In genomic region chr10:107085661-107086525, GRCh38 we compare ENCODE assay signal across 15 cellular contexts.
DNase-seq lines count a peak whose midpoint lies in the region; ATAC-seq and TF ChIP-seq lines count a peak whose summit lies in the region.
"Had no signal": no experiment of that assay in that cellular context is flagged by ENCODE, and none has a peak within 500 bp of the region (broad histone marks: within the 10 kb centered on the region; RNA-seq: fewer than 3 reads in every experiment).

No MANE protein-coding gene starts in this region.

- H3K4me1 Mint-ChIP-seq in endodermal cell = peaks cover 11% of the 10 kb centered on the region
- H3K4me1 Mint-ChIP-seq: B cell; CD8-positive, alpha-beta memory T cell; GM23338 had no signal

- H3K4me2 ChIP-seq in smooth muscle cell = no peak overlapping the region
- H3K4me2 ChIP-seq: BLaER1 treated with 17β-estradiol and CSF1 and Interleukin-3, amounts not matched to agents 10 nM and 100 nM; GM23338 had no signal

- H3K4me3 ChIP-seq in endodermal cell (ENCODE audit: low read length) = no peak overlapping the region
- no peak overlapping the region for H3K4me3 ChIP-seq in smooth muscle cell
- H3K4me3 ChIP-seq: BLaER1 treated with 17β-estradiol and CSF1 and Interleukin-3, amounts not matched to agents 10 nM and 100 nM; GM23338 had no signal

- H3K4me3 Mint-ChIP-seq in endodermal cell = no peak overlapping the region
- H3K4me3 Mint-ChIP-seq: B cell; CD8-positive, alpha-beta memory T cell; GM23338 had no signal

- H3K27ac Mint-ChIP-seq in endodermal cell = no peak overlapping the region
- H3K27ac Mint-ChIP-seq: B cell, GM23338 had no signal

- no peaks in the 10 kb centered on the region for H3K9me3 Mint-ChIP-seq in endodermal cell
- H3K9me3 Mint-ChIP-seq: GM23338 had no signal

- H3F3A ChIP-seq in smooth muscle cell (ENCODE audit: low read depth) = no peaks in the 10 kb centered on the region

- H3K79me2 ChIP-seq in smooth muscle cell (ENCODE audit: low read depth) = no peaks in the 10 kb centered on the region

- no peaks in the 10 kb centered on the region for H3K4me1 ChIP-seq in endodermal cell (ENCODE audit: control insufficient read depth, insufficient read depth, low read length)
- peaks cover 14% of the 10 kb centered on the region for H3K4me1 ChIP-seq in smooth muscle cell (ENCODE audit: low read depth)

- TF ChIP-seq CTCF in endodermal cell (conservative IDR thresholded peaks at IDR 0.05) = no peak
- no peak for TF ChIP-seq CTCF in smooth muscle cell (IDR thresholded peaks at IDR 0.05; ENCODE audit: borderline replicate concordance, insufficient read depth, poor library complexity, severe bottlenecking)

- WGBS in endodermal cell (ENCODE audit: insufficient coverage in 1 of 2, insufficient read length in 1 of 2), 2 experiments = 90 to 96% methylated on average over 2 to 5 of the region's 6 CpGs
- 90% methylated on average over 6 of the region's 6 CpGs for WGBS in smooth muscle cell (ENCODE audit: low lambda C conversion rate)

- H3K36me3 ChIP-seq in endodermal cell (ENCODE audit: control insufficient read depth, insufficient read depth, low read length) (peaks cover 6% of the 10 kb centered on the region), smooth muscle cell (ENCODE audit: low read depth) (no peaks in the 10 kb centered on the region)
- H3K36me3 ChIP-seq: BLaER1 treated with 17β-estradiol and CSF1 and Interleukin-3, amounts not matched to agents 10 nM and 100 nM had no signal

- H4K20me1 ChIP-seq in smooth muscle cell (ENCODE audit: low read depth) = no peaks in the 10 kb centered on the region
- H4K20me1 ChIP-seq: BLaER1 treated with 17β-estradiol and CSF1 and Interleukin-3, amounts not matched to agents 10 nM and 100 nM had no signal

- H3K27me3 Mint-ChIP-seq in endodermal cell (ENCODE audit: insufficient read depth) = no peaks in the 10 kb centered on the region
- H3K27me3 Mint-ChIP-seq: B cell; CD8-positive, alpha-beta memory T cell had no signal

- H2AFZ ChIP-seq in smooth muscle cell (ENCODE audit: low read depth) = no peak overlapping the region
- H2AFZ ChIP-seq: GM23338 had no signal

- ATAC-seq in HG03521 (IDR thresholded peaks at IDR 0.05; ENCODE audit: unreplicated experiment) = no peak
- ATAC-seq: GM23338 had no signal

- H3K36me3 Mint-ChIP-seq in endodermal cell (ENCODE audit: low read depth) = peaks cover 6% of the 10 kb centered on the region
- H3K36me3 Mint-ChIP-seq: CD8-positive, alpha-beta memory T cell had no signal

- H3K27ac ChIP-seq in endodermal cell (ENCODE audit: low read depth, low read length) (peak overlapping the region; percentile 7), smooth muscle cell (ENCODE audit: low read depth) (no peak overlapping the region)
- H3K27ac ChIP-seq: BLaER1 treated with 17β-estradiol and CSF1 and Interleukin-3, amounts not matched to agents 10 nM and 100 nM; HL-60 had no signal

- H3K9me3 ChIP-seq in endodermal cell (ENCODE audit: control insufficient read depth, low read length) (no peaks in the 10 kb centered on the region), smooth muscle cell (replicated peaks; ENCODE audit: low read depth) (no peaks in the 10 kb centered on the region)

- H3K9ac ChIP-seq in endodermal cell (ENCODE audit: extremely low read depth, low read length, poor library complexity, severe bottlenecking) (no peak overlapping the region), smooth muscle cell (ENCODE audit: low read depth) (no peak overlapping the region)
- H3K9ac ChIP-seq: BLaER1 treated with 17β-estradiol and CSF1 and Interleukin-3, amounts not matched to agents 10 nM and 100 nM had no signal

- H3K27me3 ChIP-seq in endodermal cell (ENCODE audit: control insufficient read depth, insufficient read depth, low read length, poor library complexity, severe bottlenecking) (no peaks in the 10 kb centered on the region), smooth muscle cell (ENCODE audit: low read depth) (no peaks in the 10 kb centered on the region)
- H3K27me3 ChIP-seq: BLaER1 treated with 17β-estradiol and CSF1 and Interleukin-3, amounts not matched to agents 10 nM and 100 nM had no signal

- DNase-seq in endodermal cell = no peak
- peak; percentile 5 for DNase-seq in midbrain (lab: John Stamatoyannopoulos, UW)
- peak; percentile 74 for DNase-seq in pons (ENCODE audit: low spot score)
- no peak for DNase-seq in smooth muscle cell (lab: John Stamatoyannopoulos, UW; ENCODE audit: unreplicated experiment)
- no peak for DNase-seq in activated gamma-delta T cell treated with Interleukin-2 at 50 U/mL for 16 hours
- DNase-seq: CD8-positive, alpha-beta memory T cell; COR-L47; DMS 273 treated with DMSO at 0.1 percent for 48 hours; GF-D8; HCEC 1CT had no signal

Comparison
In these comparisons a context has a peak if more than half of its experiments do, and no peak if none do; other contexts are left out.
1. DNase-seq: peak in midbrain (single experiment) and pons (single experiment); none in endodermal cell (single experiment), smooth muscle cell (single experiment) and activated gamma-delta T cell treated with Interleukin-2 at 50 U/mL for 16 hours (single experiment).